In genomic region chr4:40057540-40058091, GRCh38 we compare ENCODE assay signal across 1 cellular context.
TF ChIP-seq lines count a peak whose summit lies in the region.

No MANE protein-coding gene starts in this region.

TF ChIP-seq in HepG2, 621 proteins besides CTCF, POLR2A, EP300 and RAD21 (continued from another document and continues in another):
- TF ChIP-seq ARID4A (CRISPR knock-in tag; IDR thresholded peaks at IDR 0.05; ENCODE audit: borderline replicate concordance): peak; percentile 16; the same call in 1 of the 2 replicates
- TF ChIP-seq, protein P1, sequence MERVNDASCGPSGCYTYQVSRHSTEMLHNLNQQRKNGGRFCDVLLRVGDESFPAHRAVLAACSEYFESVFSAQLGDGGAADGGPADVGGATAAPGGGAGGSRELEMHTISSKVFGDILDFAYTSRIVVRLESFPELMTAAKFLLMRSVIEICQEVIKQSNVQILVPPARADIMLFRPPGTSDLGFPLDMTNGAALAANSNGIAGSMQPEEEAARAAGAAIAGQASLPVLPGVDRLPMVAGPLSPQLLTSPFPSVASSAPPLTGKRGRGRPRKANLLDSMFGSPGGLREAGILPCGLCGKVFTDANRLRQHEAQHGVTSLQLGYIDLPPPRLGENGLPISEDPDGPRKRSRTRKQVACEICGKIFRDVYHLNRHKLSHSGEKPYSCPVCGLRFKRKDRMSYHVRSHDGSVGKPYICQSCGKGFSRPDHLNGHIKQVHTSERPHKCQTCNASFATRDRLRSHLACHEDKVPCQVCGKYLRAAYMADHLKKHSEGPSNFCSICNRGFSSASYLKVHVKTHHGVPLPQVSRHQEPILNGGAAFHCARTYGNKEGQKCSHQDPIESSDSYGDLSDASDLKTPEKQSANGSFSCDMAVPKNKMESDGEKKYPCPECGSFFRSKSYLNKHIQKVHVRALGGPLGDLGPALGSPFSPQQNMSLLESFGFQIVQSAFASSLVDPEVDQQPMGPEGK (CRISPR knock-in tag; IDR thresholded peaks at IDR 0.05): peak; percentile 18; the same call in 1 of the 2 replicates
- 0 out of 2 replicates have a peak, but pooled peaks have one; percentile 19 for TF ChIP-seq PHF21A (CRISPR knock-in tag; IDR thresholded peaks at IDR 0.05)
- peak; percentile 52 for TF ChIP-seq CCAR2 (optimal IDR thresholded peaks at IDR 0.05; ENCODE audit: low read depth, low read length)
- no peak for TF ChIP-seq ZNF577 (CRISPR knock-in tag; IDR thresholded peaks at IDR 0.05; ENCODE audit: borderline replicate concordance, low read depth)
- no peak for TF ChIP-seq MTF1 (CRISPR knock-in tag; IDR thresholded peaks at IDR 0.05)
- no peak for TF ChIP-seq SOX13 (IDR thresholded peaks at IDR 0.05)
- 0 out of 4 replicates have a peak, but pooled peaks of 1 of the 2 experiments have one; percentile 4 for TF ChIP-seq SOX13 (CRISPR knock-in tag; conservative IDR thresholded peaks at IDR 0.05 in 1 of 2, IDR thresholded peaks at IDR 0.05 in 1 of 2)
- no peak for TF ChIP-seq CBX1 (IDR thresholded peaks at IDR 0.05; ENCODE audit: low read depth)
- TF ChIP-seq CEBPG (CRISPR knock-in tag; IDR thresholded peaks at IDR 0.05): peak; percentile 48; the same call in 1 of the 2 replicates
- peak; percentile 77 for TF ChIP-seq BHLHE40 (IDR thresholded peaks at IDR 0.05; ENCODE audit: low read length)
- TF ChIP-seq MAX (IDR thresholded peaks at IDR 0.05): peak; percentile 74; the same call in 1 of the 2 replicates
- TF ChIP-seq ERF (CRISPR knock-in tag; IDR thresholded peaks at IDR 0.05): peak; percentile 18; the same call in 1 of the 2 replicates
- TF ChIP-seq ZFY (CRISPR knock-in tag; IDR thresholded peaks at IDR 0.05): no peak
- TF ChIP-seq ZHX1 (CRISPR knock-in tag; IDR thresholded peaks at IDR 0.05; ENCODE audit: low read depth): 0 out of 2 replicates have a peak, but pooled peaks have one; percentile 27
- TF ChIP-seq SMARCE1 (IDR thresholded peaks at IDR 0.05; ENCODE audit: borderline replicate concordance): no peak
- no peak for TF ChIP-seq ZNF160 (CRISPR knock-in tag; IDR thresholded peaks at IDR 0.05)
- 0 out of 2 replicates have a peak, but pooled peaks have one; percentile 39 for TF ChIP-seq GATAD1 (CRISPR knock-in tag; IDR thresholded peaks at IDR 0.05)
- TF ChIP-seq ZNF724P (CRISPR knock-in tag; IDR thresholded peaks at IDR 0.05; ENCODE audit: borderline replicate concordance): no peak; the same call in 1 of the 2 replicates
- peak; percentile 49; the same call in 1 of the 2 replicates for TF ChIP-seq TAF1 (CRISPR knock-in tag; IDR thresholded peaks at IDR 0.05)
- TF ChIP-seq, protein P2, sequence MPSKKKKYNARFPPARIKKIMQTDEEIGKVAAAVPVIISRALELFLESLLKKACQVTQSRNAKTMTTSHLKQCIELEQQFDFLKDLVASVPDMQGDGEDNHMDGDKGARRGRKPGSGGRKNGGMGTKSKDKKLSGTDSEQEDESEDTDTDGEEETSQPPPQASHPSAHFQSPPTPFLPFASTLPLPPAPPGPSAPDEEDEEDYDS (CRISPR knock-in tag; IDR thresholded peaks at IDR 0.05): peak; percentile 89
- TF ChIP-seq, protein P3, sequence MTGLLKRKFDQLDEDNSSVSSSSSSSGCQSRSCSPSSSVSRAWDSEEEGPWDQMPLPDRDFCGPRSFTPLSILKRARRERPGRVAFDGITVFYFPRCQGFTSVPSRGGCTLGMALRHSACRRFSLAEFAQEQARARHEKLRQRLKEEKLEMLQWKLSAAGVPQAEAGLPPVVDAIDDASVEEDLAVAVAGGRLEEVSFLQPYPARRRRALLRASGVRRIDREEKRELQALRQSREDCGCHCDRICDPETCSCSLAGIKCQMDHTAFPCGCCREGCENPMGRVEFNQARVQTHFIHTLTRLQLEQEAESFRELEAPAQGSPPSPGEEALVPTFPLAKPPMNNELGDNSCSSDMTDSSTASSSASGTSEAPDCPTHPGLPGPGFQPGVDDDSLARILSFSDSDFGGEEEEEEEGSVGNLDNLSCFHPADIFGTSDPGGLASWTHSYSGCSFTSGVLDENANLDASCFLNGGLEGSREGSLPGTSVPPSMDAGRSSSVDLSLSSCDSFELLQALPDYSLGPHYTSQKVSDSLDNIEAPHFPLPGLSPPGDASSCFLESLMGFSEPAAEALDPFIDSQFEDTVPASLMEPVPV (CRISPR knock-in tag; IDR thresholded peaks at IDR 0.05): no peak
- no peak for TF ChIP-seq KLF6 (CRISPR knock-in tag; IDR thresholded peaks at IDR 0.05)
- TF ChIP-seq, protein P4, sequence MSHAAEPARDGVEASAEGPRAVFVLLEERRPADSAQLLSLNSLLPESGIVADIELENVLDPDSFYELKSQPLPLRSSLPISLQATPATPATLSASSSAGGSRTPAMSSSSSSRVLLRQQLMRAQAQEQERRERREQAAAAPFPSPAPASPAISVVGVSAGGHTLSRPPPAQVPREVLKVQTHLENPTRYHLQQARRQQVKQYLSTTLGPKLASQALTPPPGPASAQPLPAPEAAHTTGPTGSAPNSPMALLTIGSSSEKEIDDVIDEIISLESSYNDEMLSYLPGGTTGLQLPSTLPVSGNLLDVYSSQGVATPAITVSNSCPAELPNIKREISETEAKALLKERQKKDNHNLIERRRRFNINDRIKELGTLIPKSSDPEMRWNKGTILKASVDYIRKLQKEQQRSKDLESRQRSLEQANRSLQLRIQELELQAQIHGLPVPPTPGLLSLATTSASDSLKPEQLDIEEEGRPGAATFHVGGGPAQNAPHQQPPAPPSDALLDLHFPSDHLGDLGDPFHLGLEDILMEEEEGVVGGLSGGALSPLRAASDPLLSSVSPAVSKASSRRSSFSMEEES (CRISPR knock-in tag; IDR thresholded peaks at IDR 0.05): 0 out of 2 replicates have a peak, but pooled peaks have one; percentile 43
- peak; percentile 93 for TF ChIP-seq RFXANK (CRISPR knock-in tag; IDR thresholded peaks at IDR 0.05)
- TF ChIP-seq ZBTB7A (CRISPR knock-in tag; IDR thresholded peaks at IDR 0.05): no peak
- no peak for TF ChIP-seq KLF9 (CRISPR knock-in tag; IDR thresholded peaks at IDR 0.05; ENCODE audit: low read depth)
- TF ChIP-seq ZNF224 (CRISPR knock-in tag; IDR thresholded peaks at IDR 0.05): no peak
- no peak for TF ChIP-seq ZNF576 (CRISPR knock-in tag; IDR thresholded peaks at IDR 0.05)
- peak; percentile 51 for TF ChIP-seq TEAD3 (CRISPR knock-in tag; optimal IDR thresholded peaks at IDR 0.05; ENCODE audit: borderline replicate concordance)
- 0 out of 2 replicates have a peak, but pooled peaks have one; percentile 8 for TF ChIP-seq RXRA (CRISPR knock-in tag; IDR thresholded peaks at IDR 0.05)
- TF ChIP-seq MED1 (CRISPR knock-in tag; IDR thresholded peaks at IDR 0.05): 0 out of 2 replicates have a peak, but pooled peaks have one; percentile 20
- TF ChIP-seq ZSCAN5A (CRISPR knock-in tag; IDR thresholded peaks at IDR 0.05; ENCODE audit: borderline replicate concordance): no peak
- no peak for TF ChIP-seq GFI1 (CRISPR knock-in tag; IDR thresholded peaks at IDR 0.05; ENCODE audit: borderline replicate concordance)
- TF ChIP-seq NR2F6 (IDR thresholded peaks at IDR 0.05): 0 out of 2 replicates have a peak, but pooled peaks have one; percentile 8
- peak; percentile 48; the same call in 1 of the 2 replicates for TF ChIP-seq NR2F6 (CRISPR knock-in tag; IDR thresholded peaks at IDR 0.05)
- no peak for TF ChIP-seq ZNF382 (CRISPR knock-in tag; IDR thresholded peaks at IDR 0.05; ENCODE audit: borderline replicate concordance)
- TF ChIP-seq EZH2 (conservative IDR thresholded peaks at IDR 0.05; ENCODE audit: low read depth, low read length): no peak
- TF ChIP-seq SAP130 (CRISPR knock-in tag; IDR thresholded peaks at IDR 0.05; ENCODE audit: low read depth): peak; percentile 55; the same call in 1 of the 2 replicates
- TF ChIP-seq MED13 (CRISPR knock-in tag; IDR thresholded peaks at IDR 0.05): no peak
- no peak for TF ChIP-seq AGO2 (optimal IDR thresholded peaks at IDR 0.05; ENCODE audit: low read depth, low read length)
- TF ChIP-seq HDAC6 (IDR thresholded peaks at IDR 0.05; ENCODE audit: low read depth, low read length): no peak
- 0 out of 2 replicates have a peak, but pooled peaks have one; percentile 17 for TF ChIP-seq PAXIP1 (CRISPR knock-in tag; conservative IDR thresholded peaks at IDR 0.05)
